8 cellular contexts compared by ENCODE assay signal in genomic region chr1:42680921-42681683, GRCh38. TPM values are rescaled to one million over a fixed set of nuclear protein-coding genes. Genes with fewer than 3 reads are reported as not detected.
DNase-seq lines count a peak whose midpoint lies in the region; ATAC-seq and TF ChIP-seq lines count a peak whose summit lies in the region.

No MANE protein-coding gene starts in this region.

- H3K36me3 Mint-ChIP-seq in Caco-2 (ENCODE audit: insufficient read depth, unreplicated experiment): peaks cover 38% of the 10 kb centered on the region
- peaks cover 24% of the 10 kb centered on the region for H3K36me3 Mint-ChIP-seq in natural killer cell treated with Interleukin-12 subunit alpha and Interleukin-12 subunit beta and Interleukin-15 and Interleukin-18, amount 100 ng/mL, for 72 hours

- TF ChIP-seq CTCF in Caco-2 (IDR thresholded peaks at IDR 0.05; ENCODE audit: insufficient read depth in 1 of 2, low read depth in 1 of 2, low read length in 1 of 2, severe bottlenecking in 1 of 2, unreplicated experiment in 1 of 2) (no peak), WERI-Rb-1 (IDR thresholded peaks at IDR 0.05; ENCODE audit: low read depth, low read length) (no peak), epithelial cell of proximal tubule (conservative IDR thresholded peaks at IDR 0.05; ENCODE audit: low read depth, low read length) (no peak)

- no peaks in the 10 kb centered on the region for H3K27me3 Mint-ChIP-seq in Caco-2 (ENCODE audit: insufficient read depth, unreplicated experiment)
- no peaks in the 10 kb centered on the region for H3K27me3 Mint-ChIP-seq in natural killer cell treated with Interleukin-12 subunit alpha and Interleukin-12 subunit beta and Interleukin-15 and Interleukin-18, amount 100 ng/mL, for 72 hours

- H3K27ac Mint-ChIP-seq in Caco-2 (ENCODE audit: unreplicated experiment): peak overlapping the region; percentile 97
- peak overlapping the region; percentile 96 to 97 for H3K27ac Mint-ChIP-seq in natural killer cell treated with Interleukin-12 subunit alpha and Interleukin-12 subunit beta and Interleukin-15 and Interleukin-18, amount 100 ng/mL, for 72 hours

- H3K4me3 ChIP-seq in Caco-2 (ENCODE audit: low read depth, low read length) (peak overlapping the region; percentile 86), HUES64 (ENCODE audit: low read length) (peak overlapping the region; percentile 92), WERI-Rb-1 (ENCODE audit: low read depth, low read length) (peak overlapping the region; percentile 97), epithelial cell of proximal tubule (ENCODE audit: low read depth, low read length) (peak overlapping the region; percentile 89)

- H3K36me3 ChIP-seq in Caco-2 (ENCODE audit: control insufficient read depth, insufficient read depth, low read length) (no peaks in the 10 kb centered on the region), HUES64 (ENCODE audit: insufficient read depth, low read length) (peaks cover 32% of the 10 kb centered on the region), WERI-Rb-1 (peaks cover 36% of the 10 kb centered on the region)

- TSS peak; percentile 95 for BruUV-seq in Caco-2 (replicated peaks; lab: Mats Ljungman, UMichigan)

- H3K4me1 ChIP-seq in Caco-2: peaks cover 21% of the 10 kb centered on the region
- peaks cover 22% of the 10 kb centered on the region for H3K4me1 ChIP-seq in HUES64 (ENCODE audit: insufficient read depth, low read length)

- CTCF ChIA-PET in Caco-2 (lab: Charles Lee): no interaction called here

- peak overlapping the region; percentile 87 for H3K27ac ChIP-seq in HUES64 (ENCODE audit: low read depth, low read length)
- peak overlapping the region; percentile 91 for H3K27ac ChIP-seq in WERI-Rb-1

- H3K4me3 Mint-ChIP-seq in Caco-2 (ENCODE audit: unreplicated experiment): peak overlapping the region; percentile 77
- peak overlapping the region; percentile 97 for H3K4me3 Mint-ChIP-seq in natural killer cell treated with Interleukin-12 subunit alpha and Interleukin-12 subunit beta and Interleukin-15 and Interleukin-18, amount 100 ng/mL, for 72 hours

- peak overlapping the region; percentile 96 for H3K9ac ChIP-seq in HUES64 (ENCODE audit: low read depth, low read length)

- ATAC-seq in natural killer cell treated with Interleukin-12 subunit alpha and Interleukin-12 subunit beta and Interleukin-15 and Interleukin-18, amount 100 ng/mL, for 72 hours: no peak
- no peak for ATAC-seq in GM21526 (IDR thresholded peaks at IDR 0.05; ENCODE audit: low FRiP score, unreplicated experiment)

- no peaks in the 10 kb centered on the region for H3K9me3 Mint-ChIP-seq in Caco-2 (ENCODE audit: unreplicated experiment)
- no peaks in the 10 kb centered on the region for H3K9me3 Mint-ChIP-seq in natural killer cell treated with Interleukin-12 subunit alpha and Interleukin-12 subunit beta and Interleukin-15 and Interleukin-18, amount 100 ng/mL, for 72 hours

- peak in 1 of 2 experiments; percentile 8 for DNase-seq in Caco-2
- no peak for DNase-seq in WERI-Rb-1
- no peak for DNase-seq in epithelial cell of proximal tubule (ENCODE audit: low read depth)
- no peak for DNase-seq in natural killer cell treated with Interleukin-12 subunit alpha and Interleukin-12 subunit beta and Interleukin-15 and Interleukin-18, amount 100 ng/mL, for 72 hours (ENCODE audit: low spot score)
- no peak for DNase-seq in SKM-1 treated with dmso at 0.1 percent for 144 hours (lab: John Stamatoyannopoulos, UW; ENCODE audit: unreplicated experiment)
- no peak for DNase-seq in activated gamma-delta T cell (lab: John Stamatoyannopoulos, UW)

- intact Hi-C loops in Caco-2 (cut with micrococcal nuclease; ENCODE audit: unreplicated experiment): no loop called here

- 7% methylated on average over 18 of the region's 18 CpGs for WGBS in HUES64

- H3K27me3 ChIP-seq in Caco-2 (replicated peaks; ENCODE audit: control insufficient read depth, insufficient read depth, low read length) (no peaks in the 10 kb centered on the region), HUES64 (ENCODE audit: insufficient read depth, low read length) (no peaks in the 10 kb centered on the region), WERI-Rb-1 (ENCODE audit: insufficient read depth, low read depth, severe bottlenecking) (no peaks in the 10 kb centered on the region)

- H3K9me3 ChIP-seq in Caco-2 (no peaks in the 10 kb centered on the region), HUES64 (ENCODE audit: insufficient read depth, low read depth, low read length) (no peaks in the 10 kb centered on the region), WERI-Rb-1 (ENCODE audit: severe bottlenecking) (no peaks in the 10 kb centered on the region)

- peaks cover 28% of the 10 kb centered on the region for H3K4me1 Mint-ChIP-seq in Caco-2 (ENCODE audit: low read depth, unreplicated experiment)
- H3K4me1 Mint-ChIP-seq in natural killer cell treated with Interleukin-12 subunit alpha and Interleukin-12 subunit beta and Interleukin-15 and Interleukin-18, amount 100 ng/mL, for 72 hours (ENCODE audit: low read depth in 2 of 2): peaks cover 39 to 45% of the 10 kb centered on the region in 2 donors

- POLR2A ChIA-PET in Caco-2 (lab: Charles Lee): interaction anchor here (2.7 kb wide), 1 partner anchor 11 kb away, joined by 20 read pairs; no protein-coding TSS in a partner anchor

RNA-seq across cellular contexts. Expression of gene YBX1, which starts 1.1 kb away (rescaled TPM):
- total RNA-seq in Caco-2 (2022) (567 and 622 TPM in 2 replicates), epithelial cell of proximal tubule (790 and 1,074 TPM in 2 replicates)
- 1,117 TPM for polyA plus RNA-seq in HUES64 (2013, experiment 1 of 2)
- 1,208 TPM for polyA plus RNA-seq in HUES64 (2013, experiment 2 of 2)
- 100 to 1,000 TPM; 459 to 670 TPM for total RNA-seq in natural killer cell treated with Interleukin-12 subunit alpha and Interleukin-12 subunit beta and Interleukin-15 and Interleukin-18, amount 100 ng/mL, for 72 hours

RNA-seq across cellular contexts. Expression of gene PPIH, which starts 22.9 kb away (rescaled TPM):
- total RNA-seq in Caco-2 (2022) (54.7 and 58.2 TPM in 2 replicates), epithelial cell of proximal tubule (59.8 and 76.7 TPM in 2 replicates)
- polyA plus RNA-seq in HUES64 (2013, experiment 1 of 2): 56.5 TPM
- 53.1 TPM for polyA plus RNA-seq in HUES64 (2013, experiment 2 of 2)
- 100 to 1,000 TPM in 1 of 2 donors, 10 to 100 TPM in 1; 65.4 to 102 TPM for total RNA-seq in natural killer cell treated with Interleukin-12 subunit alpha and Interleukin-12 subunit beta and Interleukin-15 and Interleukin-18, amount 100 ng/mL, for 72 hours

RNA-seq across cellular contexts. Expression of gene CLDN19, which starts 58.9 kb away (rescaled TPM):
- 2.9 and 4.0 TPM in 2 replicates for total RNA-seq in Caco-2 (2022)
- 5.4 TPM for polyA plus RNA-seq in HUES64 (2013, experiment 1 of 2)
- polyA plus RNA-seq in HUES64 (2013, experiment 2 of 2): 7.0 TPM
- total RNA-seq in epithelial cell of proximal tubule: 0.29 and 1.2 TPM in 2 replicates
- total RNA-seq in natural killer cell treated with Interleukin-12 subunit alpha and Interleukin-12 subunit beta and Interleukin-15 and Interleukin-18, amount 100 ng/mL, for 72 hours: not detected
